10 cellular contexts compared by ENCODE assay signal in the genomic region with DNA sequence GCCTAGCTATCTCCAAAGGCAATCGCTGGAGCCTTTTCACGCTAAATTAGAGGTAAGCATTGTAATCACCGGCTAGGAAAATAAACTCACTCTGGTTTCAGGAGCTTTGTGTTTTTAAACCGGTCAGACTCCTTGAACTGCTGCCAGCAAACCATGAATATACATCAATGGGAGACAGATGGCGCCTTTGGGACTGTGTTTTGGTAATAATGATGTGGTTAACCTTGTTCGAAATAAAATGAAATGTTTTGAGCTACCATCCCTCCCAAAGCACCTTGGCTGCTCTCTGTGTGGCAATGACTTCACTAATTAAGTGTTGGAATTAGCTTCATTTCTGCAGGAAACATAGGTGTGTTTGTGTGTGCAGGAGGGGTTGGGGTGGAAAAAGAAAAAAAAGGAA.
DNase-seq lines count a peak whose midpoint lies in the region; ATAC-seq and TF ChIP-seq lines count a peak whose summit lies in the region.
"Had no signal": no experiment of that assay in that cellular context is flagged by ENCODE, and none has a peak within 500 bp of the region (broad histone marks: within the 10 kb centered on the region; RNA-seq: fewer than 3 reads in every experiment).

No MANE protein-coding gene starts in this region.

- no peak for TF ChIP-seq CTCF in MCF 10A (IDR thresholded peaks at IDR 0.05; ENCODE audit: unreplicated experiment)
- peak in 3 of 4 experiments; percentile 13 to 31 (median 18) for TF ChIP-seq CTCF in prostate gland (IDR thresholded peaks at IDR 0.05)

- intact Hi-C loops in MCF 10A (cut with micrococcal nuclease) = no loop called here
- intact Hi-C loops in prostate gland (cut with DNase I) = no loop called here
- intact Hi-C loops in aorta (cut with DNase I) = no loop called here
- intact Hi-C loops in left ventricle myocardium superior (cut with micrococcal nuclease) = no loop called here

- H3K27me3 ChIP-seq in prostate gland (replicated peaks; ENCODE audit: insufficient read depth) (no peaks in the 10 kb centered on the region), aorta (ENCODE audit: control insufficient read depth in 1 of 2, insufficient read depth in 2 of 2, low read length in 1 of 2) (no peaks in the 10 kb centered on the region)

- no peaks in the 10 kb centered on the region for H3K4me1 Mint-ChIP-seq in MCF 10A (ENCODE audit: insufficient read depth, unreplicated experiment)

- H3K4me1 ChIP-seq in prostate gland (replicated peaks) = no peaks in the 10 kb centered on the region
- no peaks in the 10 kb centered on the region for H3K4me1 ChIP-seq in aorta (ENCODE audit: control insufficient read depth in 1 of 2, insufficient read depth in 2 of 2, low read length in 2 of 2)

- POLR2A ChIA-PET in MCF 10A (lab: Yijun Ruan, JAX) = no interaction called here

- DNase-seq in LHCN-M2 (ENCODE audit: low read depth) = peak; percentile 59
- DNase-seq in NCI-H345 (lab: John Stamatoyannopoulos, UW) = peak; percentile 92
- DNase-seq in MCF 10A (ENCODE audit: unreplicated experiment) = peak; percentile 38
- peak; percentile 71 for DNase-seq in prostate gland (ENCODE audit: low spot score)
- no peak for DNase-seq in aorta
- no peak for DNase-seq in left ventricle myocardium superior
- DNase-seq: stimulated activated naive B cell treated with anti-CD40 and anti-IgM and Interleukin-4, amounts not matched to agents 10 μg/mL and 1 μg/mL and 100 μg/mL, for 72 hours had no signal

- H3K36me3 ChIP-seq in prostate gland (no peaks in the 10 kb centered on the region), aorta (ENCODE audit: control insufficient read depth in 1 of 2, insufficient read depth in 2 of 2, low read length in 1 of 2) (no peaks in the 10 kb centered on the region)

- peaks cover 29% of the 10 kb centered on the region for H3K9me3 Mint-ChIP-seq in MCF 10A (ENCODE audit: unreplicated experiment)
- H3K9me3 Mint-ChIP-seq: stimulated activated naive B cell treated with anti-CD40 and anti-IgM and Interleukin-4, amounts not matched to agents 10 μg/mL and 1 μg/mL and 100 μg/mL, for 72 hours had no signal

- H3K27ac ChIP-seq in prostate gland (no peak overlapping the region), aorta (ENCODE audit: low read depth in 1 of 2, low read length in 2 of 2) (no peak overlapping the region)
- H3K27ac ChIP-seq: KMS-11 had no signal

- ATAC-seq in GM19035 (IDR thresholded peaks at IDR 0.05; ENCODE audit: unreplicated experiment) = no peak
- ATAC-seq in aorta (ENCODE audit: low FRiP score) = no peak
- no peak for ATAC-seq in left ventricle myocardium superior
- no peak for ATAC-seq in GM18909 (IDR thresholded peaks at IDR 0.05; ENCODE audit: poor library complexity, unreplicated experiment)
- ATAC-seq: stimulated activated naive B cell treated with anti-CD40 and anti-IgM and Interleukin-4, amounts not matched to agents 10 μg/mL and 1 μg/mL and 100 μg/mL, for 72 hours had no signal

- 17% methylated on average over 6 of the region's 6 CpGs for WGBS in prostate gland
- 25 to 31% methylated on average over 6 of the region's 6 CpGs for WGBS in aorta, 2 donors

- no peak for TF ChIP-seq POLR2A in prostate gland (IDR thresholded peaks at IDR 0.05)

- H3K9me3 ChIP-seq in prostate gland = no peaks in the 10 kb centered on the region
- H3K9me3 ChIP-seq in aorta (ENCODE audit: control insufficient read depth, low read length) = peaks cover 1% of the 10 kb centered on the region

- H3K36me3 Mint-ChIP-seq in MCF 10A (ENCODE audit: insufficient read depth, unreplicated experiment) = no peaks in the 10 kb centered on the region

- CTCF ChIA-PET in MCF 10A (lab: Yijun Ruan, JAX) = interaction anchor here (0.6 to 1.5 kb wide), 13 partner anchors 10 to 1103 kb away, joined by 3 to 7 read pairs (median 3); no protein-coding TSS in a partner anchor

- no peak overlapping the region for H3K27ac Mint-ChIP-seq in MCF 10A (ENCODE audit: low read depth, unreplicated experiment)

- no TSS peak for BruUV-seq in MCF 10A (replicated peaks; lab: Mats Ljungman, UMichigan)

- no peaks in the 10 kb centered on the region for H3K27me3 Mint-ChIP-seq in MCF 10A (ENCODE audit: insufficient read depth, unreplicated experiment)
- H3K27me3 Mint-ChIP-seq: stimulated activated naive B cell treated with anti-CD40 and anti-IgM and Interleukin-4, amounts not matched to agents 10 μg/mL and 1 μg/mL and 100 μg/mL, for 72 hours had no signal

- no peak overlapping the region for H3K4me3 Mint-ChIP-seq in MCF 10A (ENCODE audit: unreplicated experiment)
- H3K4me3 Mint-ChIP-seq: stimulated activated naive B cell treated with anti-CD40 and anti-IgM and Interleukin-4, amounts not matched to agents 10 μg/mL and 1 μg/mL and 100 μg/mL, for 72 hours had no signal

- H3K4me3 ChIP-seq in prostate gland (no peak overlapping the region), aorta (ENCODE audit: low read length in 2 of 2) (no peak overlapping the region)

Comparison
In these comparisons a context has a peak if more than half of its experiments do, and no peak if none do; other contexts are left out.
1. DNase-seq: peak in LHCN-M2 (single experiment), NCI-H345 (single experiment), MCF 10A (single experiment) and prostate gland (single experiment); none in aorta (0 of 2) and left ventricle myocardium superior (single experiment).